In genomic region chr4:163591614-163592020, GRCh38 we compare ENCODE assay signal across 11 cellular contexts.
DNase-seq lines count a peak whose midpoint lies in the region; ATAC-seq and FAIRE-seq lines count a peak whose summit lies in the region.
"Had no signal": no experiment of that assay in that cellular context is flagged by ENCODE, and none has a peak within 500 bp of the region (broad histone marks: within the 10 kb centered on the region; RNA-seq: fewer than 3 reads in every experiment).

No MANE protein-coding gene starts in this region.

- no peak overlapping the region for H3K4ac ChIP-seq in mesendoderm (ENCODE audit: low read depth, low read length)

- H3K27ac ChIP-seq in SJCRH30 (no peak overlapping the region), mesendoderm (ENCODE audit: low read depth, low read length) (no peak overlapping the region)

- FAIRE-seq in GM18507 (lab: Jason Lieb, UNC) = peak; percentile 95

- H4K8ac ChIP-seq in mesendoderm (ENCODE audit: low read depth, low read length) = no peak overlapping the region

- no peak overlapping the region for H3K4me2 ChIP-seq in mesendoderm (ENCODE audit: low read length)

- no peak overlapping the region for H2BK15ac ChIP-seq in mesendoderm (replicated peaks; ENCODE audit: low read depth)

- H3K79me2 ChIP-seq in mesendoderm (ENCODE audit: control insufficient read depth, insufficient read depth, low read length) = no peaks in the 10 kb centered on the region

- WGBS in mesendoderm (ENCODE audit: extremely low coverage, insufficient coverage, low lambda C conversion rate) = no CpG with 5 or more reads among the region's 1 CpG

- no peaks in the 10 kb centered on the region for H3K27me3 ChIP-seq in SJCRH30
- H3K27me3 ChIP-seq in mesendoderm (ENCODE audit: insufficient read depth, low read length, poor library complexity) = no peaks in the 10 kb centered on the region

- peak; percentile 86 for ATAC-seq in GM21529 (IDR thresholded peaks at IDR 0.05; ENCODE audit: unreplicated experiment)
- peak; percentile 70 for ATAC-seq in HG03457 (IDR thresholded peaks at IDR 0.05; ENCODE audit: unreplicated experiment)
- ATAC-seq: activated CD8-positive, alpha-beta T cell treated with anti-CD3 and anti-CD28 coated beads for 36 hours had no signal

- no peaks in the 10 kb centered on the region for H3K9me3 ChIP-seq in SJCRH30 (replicated peaks)

- in situ Hi-C loops in G401 (cut with HindIII; ENCODE audit: low sequenced_read_pairs) = no loop called here

- no peak overlapping the region for H4K5ac ChIP-seq in mesendoderm (ENCODE audit: low read length)

- no peaks in the 10 kb centered on the region for H3K36me3 ChIP-seq in SJCRH30
- H3K36me3 ChIP-seq in mesendoderm (ENCODE audit: control insufficient read depth, insufficient read depth, low read length) = no peaks in the 10 kb centered on the region

- no peak overlapping the region for H3K4me3 ChIP-seq in SJCRH30
- no peak overlapping the region for H3K4me3 ChIP-seq in mesendoderm (ENCODE audit: low read length)

- no peak overlapping the region for H3K56ac ChIP-seq in mesendoderm (ENCODE audit: low read length)

- no peak overlapping the region for H3K23ac ChIP-seq in mesendoderm (ENCODE audit: low read length)

- H3K9ac ChIP-seq in mesendoderm (ENCODE audit: low read length) = no peak overlapping the region

- no peak overlapping the region for H2AK5ac ChIP-seq in mesendoderm (ENCODE audit: low read length)

- peak; percentile 3 for DNase-seq in GM18507 (ENCODE audit: extremely low spot score, insufficient read length, low read depth)
- DNase-seq in germinal center (ENCODE audit: low spot score) = peak; percentile 49
- no peak for DNase-seq in SJCRH30
- DNase-seq in activated CD4-positive, alpha-beta T cell treated with anti-CD3 and anti-CD28 coated beads for 48 hours = no peak
- DNase-seq in mesendoderm = no peak
- DNase-seq in G401 (ENCODE audit: low spot score) = no peak
- DNase-seq: activated CD8-positive, alpha-beta T cell treated with anti-CD3 and anti-CD28 coated beads for 36 hours; cortex of kidney; NCI-H1436 treated with DMSO at 0.1 percent for 48 hours had no signal

- H2BK120ac ChIP-seq in mesendoderm (ENCODE audit: low read depth, low read length) = no peak overlapping the region

- no peak overlapping the region for H3K18ac ChIP-seq in mesendoderm (ENCODE audit: low read length)

- H3K4me1 ChIP-seq in SJCRH30 (no peaks in the 10 kb centered on the region), mesendoderm (ENCODE audit: control insufficient read depth, low read depth, low read length) (no peaks in the 10 kb centered on the region)

- no peaks in the 10 kb centered on the region for H3K79me1 ChIP-seq in mesendoderm (ENCODE audit: low read length)

- H2BK5ac ChIP-seq in mesendoderm (ENCODE audit: low read length) = no peak overlapping the region

Comparison
In these comparisons a context has a peak if more than half of its experiments do, and no peak if none do; other contexts are left out.
1. DNase-seq: peak in GM18507 (single experiment) and germinal center (single experiment); none in SJCRH30 (0 of 2), activated CD4-positive, alpha-beta T cell treated with anti-CD3 and anti-CD28 coated beads for 48 hours (single experiment), mesendoderm (single experiment) and G401 (single experiment).